In the genomic region with DNA sequence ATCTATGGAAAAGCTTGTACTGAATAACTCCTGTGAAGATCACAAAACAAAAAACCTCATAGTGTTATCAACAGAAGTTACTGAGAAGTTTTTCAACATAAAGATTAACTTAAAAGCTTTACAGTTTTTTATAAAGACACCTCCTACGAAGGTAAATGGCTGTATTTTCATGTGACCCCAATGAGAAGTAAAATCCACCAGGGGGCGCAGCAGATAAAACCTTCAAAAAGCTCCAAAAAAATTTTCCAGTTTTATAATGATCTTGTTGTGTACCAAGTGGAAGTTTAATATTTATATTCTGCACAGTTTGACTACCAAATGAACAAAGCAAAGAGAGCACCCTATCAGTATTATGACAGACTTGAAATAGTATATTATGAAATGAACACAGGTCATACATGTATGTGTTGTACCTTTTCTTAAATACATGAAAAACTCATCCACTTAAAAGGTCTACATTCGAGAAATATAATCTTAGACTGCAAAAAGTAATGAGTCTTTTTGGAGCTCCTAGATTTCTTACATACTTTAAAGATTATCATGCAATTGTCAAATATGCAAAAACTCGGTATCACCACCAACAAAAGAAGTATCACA, we compare ENCODE assay signal across 8 cellular contexts. TPM values are rescaled to one million over a fixed set of nuclear protein-coding genes. Genes with fewer than 3 reads are reported as not detected.
DNase-seq lines count a peak whose midpoint lies in the region; ATAC-seq and TF ChIP-seq lines count a peak whose summit lies in the region.

No MANE protein-coding gene starts in this region.

- H3K4me1 ChIP-seq in NT2/D1 (ENCODE audit: insufficient read depth, insufficient read length) (no peaks in the 10 kb centered on the region), left lung (peaks cover 16 to 45% of the 10 kb centered on the region in 2 donors), upper lobe of left lung (peaks cover 9 to 50% (median 39%) of the 10 kb centered on the region in 4 donors)

- H3K27me3 Mint-ChIP-seq in activated CD8-positive, alpha-beta memory T cell treated with anti-CD3 and anti-CD28 coated beads, Interleukin-2, amount 10 ng/mL, durations not matched to agents 7 days and 5 days: no peaks in the 10 kb centered on the region
- no peaks in the 10 kb centered on the region for H3K27me3 Mint-ChIP-seq in brain

- H3K9ac ChIP-seq in NT2/D1 (ENCODE audit: insufficient read length, low read depth): no peak overlapping the region

- TF ChIP-seq POLR2A in upper lobe of left lung (IDR thresholded peaks at IDR 0.05): no peak

- H3K27ac Mint-ChIP-seq in activated CD8-positive, alpha-beta memory T cell treated with anti-CD3 and anti-CD28 coated beads, Interleukin-2, amount 10 ng/mL, durations not matched to agents 7 days and 5 days: no peak overlapping the region
- H3K27ac Mint-ChIP-seq in brain: no peak overlapping the region

- WGBS in upper lobe of left lung, 2 donors: 48 to 50% methylated on average over 4 of the region's 4 CpGs

- H3K36me3 ChIP-seq in NT2/D1 (ENCODE audit: insufficient read depth, insufficient read length, low read length) (no peaks in the 10 kb centered on the region), left lung (no peaks in the 10 kb centered on the region), upper lobe of left lung (no peaks in the 10 kb centered on the region)

- H3K9me3 ChIP-seq in NT2/D1 (ENCODE audit: insufficient read depth, low read length) (no peaks in the 10 kb centered on the region), left lung (no peaks in the 10 kb centered on the region), upper lobe of left lung (no peaks in the 10 kb centered on the region)

- H3K27me3 ChIP-seq in NT2/D1 (ENCODE audit: insufficient read depth, insufficient read length) (no peaks in the 10 kb centered on the region), left lung (no peaks in the 10 kb centered on the region), upper lobe of left lung (no peaks in the 10 kb centered on the region)

- H3K9me3 Mint-ChIP-seq in activated CD8-positive, alpha-beta memory T cell treated with anti-CD3 and anti-CD28 coated beads, Interleukin-2, amount 10 ng/mL, durations not matched to agents 7 days and 5 days (ENCODE audit: low read depth): no peaks in the 10 kb centered on the region
- H3K9me3 Mint-ChIP-seq in brain: no peaks in the 10 kb centered on the region

- intact Hi-C loops in left lung (cut with DNase I): loop anchor here in 1 of 2 donors (10.0 kb wide), 1 partner anchor 49 kb away; no protein-coding TSS in a partner anchor

- no peak for TF ChIP-seq EP300 in upper lobe of left lung (IDR thresholded peaks at IDR 0.05)

- no peak overlapping the region for H3K4me3 Mint-ChIP-seq in activated CD8-positive, alpha-beta memory T cell treated with anti-CD3 and anti-CD28 coated beads, Interleukin-2, amount 10 ng/mL, durations not matched to agents 7 days and 5 days
- no peak overlapping the region for H3K4me3 Mint-ChIP-seq in brain

- peak; percentile 59 to 69 for TF ChIP-seq CTCF in brain (conservative IDR thresholded peaks at IDR 0.05)
- TF ChIP-seq CTCF in left lung (IDR thresholded peaks at IDR 0.05): peak in 1 of 2 donors; percentile 73
- TF ChIP-seq CTCF in upper lobe of left lung (IDR thresholded peaks at IDR 0.05): peak in 4 of 6 experiments; percentile 55 to 69 (median 62)

- peaks cover 3% of the 10 kb centered on the region for H3K36me3 Mint-ChIP-seq in activated CD8-positive, alpha-beta memory T cell treated with anti-CD3 and anti-CD28 coated beads, Interleukin-2, amount 10 ng/mL, durations not matched to agents 7 days and 5 days
- H3K36me3 Mint-ChIP-seq in brain: peaks cover 8% of the 10 kb centered on the region

- H3K27ac ChIP-seq in left lung (no peak overlapping the region), upper lobe of left lung (peak overlapping the region in 1 of 4 donors; percentile 0)

- CTCF ChIA-PET in activated CD8-positive, alpha-beta memory T cell treated with anti-CD3 and anti-CD28 coated beads, Interleukin-2, amount 10 ng/mL, durations not matched to agents 7 days and 5 days (lab: Charles Lee): interaction anchor here (0.8 to 3.3 kb wide), 34 partner anchors 8 to 712 kb away, joined by 3 to 28 read pairs (median 4); partner anchors contain the start of gene PPP3R1

- peak; percentile 48 for ATAC-seq in activated CD8-positive, alpha-beta memory T cell treated with anti-CD3 and anti-CD28 coated beads, Interleukin-2, amount 10 ng/mL, durations not matched to agents 7 days and 5 days
- peak; percentile 71 for ATAC-seq in left lung
- peak in 1 of 2 donors; percentile 57 for ATAC-seq in upper lobe of left lung (ENCODE audit: low FRiP score in 2 of 2)
- ATAC-seq in HG03571 (IDR thresholded peaks at IDR 0.05; ENCODE audit: unreplicated experiment): no peak

- H3K4me1 Mint-ChIP-seq in activated CD8-positive, alpha-beta memory T cell treated with anti-CD3 and anti-CD28 coated beads, Interleukin-2, amount 10 ng/mL, durations not matched to agents 7 days and 5 days: peaks cover 35% of the 10 kb centered on the region
- peaks cover 19% of the 10 kb centered on the region for H3K4me1 Mint-ChIP-seq in brain

- peak; percentile 64 for DNase-seq in activated CD8-positive, alpha-beta memory T cell treated with anti-CD3 and anti-CD28 coated beads, Interleukin-2, amount 10 ng/mL, durations not matched to agents 7 days and 5 days
- DNase-seq in activated CD8-positive, alpha-beta memory T cell treated with anti-CD3 and anti-CD28 coated beads, Interleukin-2, amount 50 U/mL, for 48 hours: no peak
- DNase-seq in NT2/D1 (ENCODE audit: low read depth, low spot score) (peak; percentile 33), left lung (no peak), upper lobe of left lung (peak in 1 of 2 donors; percentile 34), iPS-NIHi7 (ENCODE audit: extremely low spot score) (no peak)

- no peak overlapping the region for H3K4me3 ChIP-seq in NT2/D1 (ENCODE audit: insufficient read length, low read depth)
- no peak overlapping the region for H3K4me3 ChIP-seq in left lung
- H3K4me3 ChIP-seq in upper lobe of left lung: no peak overlapping the region

RNA-seq across cellular contexts. Expression of gene PNO1, which starts 38.5 kb away (rescaled TPM):
- 10 to 100 TPM; 10.5 to 15.1 TPM for total RNA-seq in activated CD8-positive, alpha-beta memory T cell treated with anti-CD3 and anti-CD28 coated beads, Interleukin-2, amount 10 ng/mL, durations not matched to agents 7 days and 5 days
- 10.5 TPM for polyA plus RNA-seq in brain (ENCODE audit: insufficient read depth, low read depth, low replicate concordance)
- total RNA-seq in left lung (10 to 100 TPM in 1 of 2 donors, 1 to 10 TPM in 1; 9.4 to 13.9 TPM), upper lobe of left lung (10 to 100 TPM in 4 of 6 donors, 1 to 10 TPM in 2; 7.2 to 28.1 (median 13.6) TPM)

RNA-seq across cellular contexts. Expression of gene PPP3R1, which starts 56.1 kb away (rescaled TPM):
- total RNA-seq in activated CD8-positive, alpha-beta memory T cell treated with anti-CD3 and anti-CD28 coated beads, Interleukin-2, amount 10 ng/mL, durations not matched to agents 7 days and 5 days: 10 to 100 TPM; 58.6 to 86.4 TPM
- 69.5 TPM for polyA plus RNA-seq in brain (ENCODE audit: insufficient read depth, low read depth, low replicate concordance)
- total RNA-seq in left lung (10 to 100 TPM; 50.2 to 69.0 TPM), upper lobe of left lung (10 to 100 TPM; 14.7 to 56.6 (median 45.4) TPM)

Comparison
In these comparisons a context has a peak if more than half of its experiments do, and no peak if none do; other contexts are left out.
1. DNase-seq: peak in activated CD8-positive, alpha-beta memory T cell treated with anti-CD3 and anti-CD28 coated beads, Interleukin-2, amount 10 ng/mL, durations not matched to agents 7 days and 5 days (single experiment) and NT2/D1 (single experiment); none in activated CD8-positive, alpha-beta memory T cell treated with anti-CD3 and anti-CD28 coated beads, Interleukin-2, amount 50 U/mL, for 48 hours (single experiment), left lung (0 of 2) and iPS-NIHi7 (single experiment).